9 cellular contexts compared by ENCODE assay signal in the genomic region with DNA sequence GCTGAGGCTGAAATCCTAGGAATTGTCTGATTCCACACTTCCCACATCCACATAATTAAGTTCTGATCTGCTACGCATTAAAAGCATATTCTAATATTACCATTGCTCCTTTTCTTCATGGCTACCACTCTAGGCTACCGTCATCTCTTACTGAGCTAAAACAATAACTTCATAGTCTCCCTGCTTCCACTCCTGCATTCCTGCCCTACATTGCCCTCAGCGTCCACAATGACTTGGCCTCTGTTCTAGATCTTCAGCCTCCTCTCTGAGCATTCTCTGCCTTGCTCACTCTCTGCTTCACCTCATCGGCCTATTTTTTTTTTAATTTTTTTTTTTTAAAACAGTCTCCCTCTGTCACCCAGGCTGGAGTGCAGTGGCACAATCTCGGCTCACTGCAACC.
"Had no signal": no experiment of that assay in that cellular context is flagged by ENCODE, and none has a peak within 500 bp of the region (broad histone marks: within the 10 kb centered on the region; RNA-seq: fewer than 3 reads in every experiment).

No MANE protein-coding gene starts in this region.

- H3K4me3 ChIP-seq: GM23248, HAP-1 had no signal

- H3K9me3 Mint-ChIP-seq: HFFc6 had no signal

- ATAC-seq: HCT116 had no signal

- H3K9ac ChIP-seq: GM23248 had no signal

- H3K27ac ChIP-seq: GM23248, HL-60 had no signal

- DNase-seq: GM23248, GOT3, H7, HFFc6, IMR-90, KBM-7 had no signal

- H2AFZ ChIP-seq: GM23248 had no signal

- H3K36me3 ChIP-seq: HAP-1 had no signal

- H3K9me3 ChIP-seq: HAP-1 had no signal

- H3K4me3 Mint-ChIP-seq: HFFc6 had no signal

- H3K27ac Mint-ChIP-seq: HFFc6 had no signal
